In genomic region chr1:182604835-182605164, GRCh38 we compare ENCODE assay signal across 8 cellular contexts. TPM values are rescaled to one million over a fixed set of nuclear protein-coding genes. Genes with fewer than 3 reads are reported as not detected.
A peak's percentile ranks its signal among the peaks of the same experiment; 100 is the strongest.
DNase-seq lines count a peak whose midpoint lies in the region; ATAC-seq, FAIRE-seq and TF ChIP-seq lines count a peak whose summit lies in the region.

No MANE protein-coding gene starts in this region.

- SMC1A ChIA-PET in GM12878 (lab: Charles Lee; ENCODE audit: uncharacterized antibody, unreplicated experiment): interaction anchor here (0.8 to 28.0 kb wide), 10 partner anchors 11 to 182 kb away, joined by 3 to 1145 read pairs (median 8); partner anchors contain the start of gene NPL

- ATAC-seq in GM12878 (no peak), body of pancreas (no peak), GM18867 (IDR thresholded peaks at IDR 0.05; ENCODE audit: unreplicated experiment) (no peak)

- TF ChIP-seq POLR2A in GM12878 (IDR thresholded peaks at IDR 0.05; ENCODE audit: low read depth, low read length) (no peak), body of pancreas (IDR thresholded peaks at IDR 0.05) (no peak)

- DNase-seq in AG04450 (ENCODE audit: low read depth, low spot score): no peak
- no peak for DNase-seq in GM19239 (ENCODE audit: insufficient read length, low spot score)
- DNase-seq in GM12878 (ENCODE audit: low read depth, low spot score): no peak
- no peak for DNase-seq in body of pancreas
- DNase-seq in foreskin melanocyte: no peak
- no peak for DNase-seq in DMS79 treated with DMSO at 0.1 percent for 48 hours (lab: John Stamatoyannopoulos, UW)

- POLR2A ChIA-PET in AG04450 (lab: Yijun Ruan, JAX) (interaction anchor here (1.4 kb wide), 1 partner anchor 10 kb away, joined by 3 read pairs; no protein-coding TSS in a partner anchor), GM12878 (lab: Charles Lee) (interaction anchor here (0.6 to 3.5 kb wide), 15 partner anchors 9 to 213 kb away, joined by 3 to 24 read pairs (median 4); partner anchors contain the start of gene GLUL)

- WGBS in GM12878 (ENCODE audit: insufficient coverage, insufficient replicate concordance, low lambda C conversion rate, missing lambda C conversion rate): 32% methylated on average over 3 of the region's 3 CpGs
- WGBS in body of pancreas, 2 donors: 45 to 52% methylated on average over 3 of the region's 3 CpGs

- H3K9ac ChIP-seq in GM12878 (ENCODE audit: control insufficient read depth, insufficient read depth, low read length): no peak overlapping the region; the same call in 1 of the 2 replicates

- H3K4me3 ChIP-seq in AG04450 (ENCODE audit: low read depth, low read length) (peak overlapping the region; percentile 58), GM12878 (peak overlapping the region; percentile 85; the same call in 1 of the 2 replicates), muscle layer of duodenum (ENCODE audit: low read depth in 1 of 2, low read length in 2 of 2) (peak overlapping the region; percentile 56 to 78), body of pancreas (no peak overlapping the region)

- H3K79me2 ChIP-seq in GM12878 (ENCODE audit: control insufficient read depth, insufficient read depth, low read length): peaks cover 37% of the 10 kb centered on the region

- in situ Hi-C loops in GM12878 (cut with MboI): no loop called here

- TF ChIP-seq EP300 in GM12878 (IDR thresholded peaks at IDR 0.05; ENCODE audit: borderline replicate concordance in 1 of 2, control insufficient read depth in 1 of 2, low read depth in 2 of 2, low read length in 2 of 2): no peak

- H3K36me3 ChIP-seq in GM12878 (ENCODE audit: control insufficient read depth in 2 of 2, insufficient read depth in 2 of 2, low read length in 1 of 2): peaks cover 7 to 15% of the 10 kb centered on the region in 2 experiments; a peak in 3 of 4 replicates
- peaks cover 4 to 5% of the 10 kb centered on the region in 2 donors for H3K36me3 ChIP-seq in muscle layer of duodenum (ENCODE audit: control insufficient read depth in 1 of 2, insufficient read depth in 2 of 2, low read length in 2 of 2)
- no peaks in the 10 kb centered on the region for H3K36me3 ChIP-seq in body of pancreas (replicated peaks in 1 of 2; ENCODE audit: insufficient read depth in 1 of 2, low read depth in 2 of 2)

- H4K20me1 ChIP-seq in GM12878 (ENCODE audit: control insufficient read depth, insufficient read depth): no peaks in the 10 kb centered on the region; the same call in 1 of the 2 replicates

- peak overlapping the region; percentile 83 for H2AFZ ChIP-seq in GM12878 (ENCODE audit: control insufficient read depth, low read depth, low read length)

- H3K4me2 ChIP-seq in GM12878 (ENCODE audit: control insufficient read depth, insufficient read depth): peak overlapping the region; percentile 71

- RAD21 ChIA-PET in GM12878 (lab: Charles Lee; ENCODE audit: unreplicated experiment): interaction anchor here (0.7 to 23.0 kb wide), 15 partner anchors 8 to 186 kb away, joined by 3 to 946 read pairs (median 9); no protein-coding TSS in a partner anchor

- intact Hi-C loops in GM12878 (cut with micrococcal nuclease; ENCODE audit: unreplicated experiment): loop anchor here (1.0 to 5.0 kb wide), 4 partner anchors 12 to 233 kb away; partner anchors contain the start of gene DHX9
- intact Hi-C loops in body of pancreas (cut with DNase I): loop anchor here (5.0 kb wide), 1 partner anchor 178 kb away; no protein-coding TSS in a partner anchor

- H3K9me3 ChIP-seq in AG04450 (ENCODE audit: control insufficient read depth, insufficient read depth, low read length): no peaks in the 10 kb centered on the region; the same call in 1 of the 2 replicates
- no peaks in the 10 kb centered on the region for H3K9me3 ChIP-seq in GM12878 (replicated peaks; ENCODE audit: control insufficient read depth, insufficient read depth, low read length)
- no peaks in the 10 kb centered on the region for H3K9me3 ChIP-seq in muscle layer of duodenum (ENCODE audit: control insufficient read depth in 1 of 2, low read length in 2 of 2)
- H3K9me3 ChIP-seq in body of pancreas: no peaks in the 10 kb centered on the region

- H3K27me3 ChIP-seq in AG04450 (ENCODE audit: control insufficient read depth, insufficient read depth, low read length) (peaks cover 28% of the 10 kb centered on the region), GM12878 (replicated peaks in 1 of 2; ENCODE audit: control insufficient read depth in 2 of 2, insufficient read depth in 2 of 2, low read length in 1 of 2) (no peaks in the 10 kb centered on the region), muscle layer of duodenum (ENCODE audit: low read depth, low read length) (no peaks in the 10 kb centered on the region), body of pancreas (no peaks in the 10 kb centered on the region)

- BruUV-seq in GM12878 (replicated peaks; lab: Mats Ljungman, UMichigan): no TSS peak

- CTCF ChIA-PET in AG04450 (lab: Charles Lee) (interaction anchor here (0.6 to 5.1 kb wide), 5 partner anchors 10 to 459 kb away, joined by 4 to 50 read pairs (median 10); no protein-coding TSS in a partner anchor), GM12878 (lab: Yijun Ruan, JAX) (interaction anchor here (0.9 to 37.4 kb wide), 12 partner anchors 10 to 184 kb away, joined by 3 to 1888 read pairs (median 7); partner anchors contain the start of gene NPL)

- TF ChIP-seq CTCF in AG04450 (IDR thresholded peaks at IDR 0.05; ENCODE audit: low read depth, low read length) (no peak), GM12878 (IDR thresholded peaks at IDR 0.05 in 2 of 3, conservative IDR thresholded peaks at IDR 0.05 in 1 of 3; ENCODE audit: control insufficient read depth in 2 of 3, extremely low read depth in 1 of 3, insufficient read depth in 1 of 3, low read depth in 3 of 3, low read length in 3 of 3) (no peak), body of pancreas (IDR thresholded peaks at IDR 0.05) (no peak)

- peak; percentile 56 for FAIRE-seq in GM19239 (lab: Jason Lieb, UNC)
- no peak for FAIRE-seq in GM12878 (lab: Jason Lieb, UNC)

- H3K27ac ChIP-seq in AG04450 (ENCODE audit: low read depth, low read length): no peak overlapping the region
- no peak overlapping the region for H3K27ac ChIP-seq in GM12878 (ENCODE audit: control insufficient read depth, insufficient read depth)
- H3K27ac ChIP-seq in muscle layer of duodenum (ENCODE audit: low read length): no peak overlapping the region
- no peak overlapping the region for H3K27ac ChIP-seq in body of pancreas

- no peak for TF ChIP-seq RAD21 in GM12878 (IDR thresholded peaks at IDR 0.05; ENCODE audit: insufficient read depth, low read depth, low read length)

- H3K4me1 ChIP-seq in GM12878 (ENCODE audit: control insufficient read depth, insufficient read depth, low read length) (peaks cover 28% of the 10 kb centered on the region), muscle layer of duodenum (ENCODE audit: control insufficient read depth in 1 of 2, insufficient read depth in 2 of 2, low read length in 2 of 2) (peaks cover 0 to 16% of the 10 kb centered on the region in 2 donors), body of pancreas (peaks cover 37% of the 10 kb centered on the region)

TF ChIP-seq in GM12878, 131 proteins besides CTCF, POLR2A, EP300 and RAD21:
- TF ChIP-seq EGR1 (IDR thresholded peaks at IDR 0.05; ENCODE audit: borderline replicate concordance in 1 of 2, low read depth in 2 of 2, low read length in 2 of 2) (no peak), SREBF1 (IDR thresholded peaks at IDR 0.05; ENCODE audit: low read length) (no peak), STAT1 (conservative IDR thresholded peaks at IDR 0.05) (no peak), RELA (IDR thresholded peaks at IDR 0.05; ENCODE audit: borderline replicate concordance, partially characterized antibody) (no peak), GATAD2B (conservative IDR thresholded peaks at IDR 0.05; ENCODE audit: low read depth) (no peak), LARP7 (IDR thresholded peaks at IDR 0.05) (no peak)

RNA-seq across cellular contexts. Expression of gene RGS16, which starts 0.6 kb away (rescaled TPM):
- polyA plus RNA-seq in AG04450 (2011; rRNA removed) (0.10 and 0.11 TPM in 2 replicates), GM12878 (2011; rRNA removed) (31.5 and 43.9 TPM in 2 replicates), GM12878 (2014; fragmentation: Illumina TruSeq; extraction: Trizol) (37.4 and 44.1 TPM in 2 replicates), GM12878 (2014; fragmentation: Nextera tagmentation; extraction: Ambion mirVana) (10 to 100 TPM; 16.4 to 18.5 TPM), GM12878 (2014; rRNA removed) (48.5 and 55.6 TPM in 2 replicates), GM12878 (2016; fragmentation: Nextera tagmentation; extraction: Ambion mirVana) (10 to 100 TPM; 50.3 to 58.2 TPM)
- 0.09 TPM in 2 replicates for polyA minus RNA-seq in AG04450 (2011; rRNA and poly(A)+ RNA removed)
- 15.1 and 16.7 TPM in 2 replicates for total RNA-seq in GM12878 (2013; cell fraction: nucleolus; rRNA removed)
- total RNA-seq in GM12878 (2014; rRNA removed) (44.0 and 45.1 TPM in 2 replicates), GM12878 (2014; rRNA removed; fragmentation: Illumina TruSeq; extraction: Trizol) (37.0 and 37.6 TPM in 2 replicates), GM12878 (2021) (54.9 and 57.1 TPM in 2 replicates), body of pancreas (1 to 10 TPM; 2.6 to 3.9 TPM)
- polyA plus RNA-seq in GM12878 (2011; ENCODE audit: low read depth): 17.7 TPM
- 37.2 and 37.8 TPM in 2 replicates for polyA plus RNA-seq in GM12878 (2011; cell fraction: cytosol; rRNA removed)
- 55.0 and 57.1 TPM in 2 replicates for polyA plus RNA-seq in GM12878 (2011; cell fraction: nucleus; rRNA removed)
- polyA plus RNA-seq in GM12878 (2012): 21.8 and 28.2 TPM in 2 replicates
- 18.3 and 24.9 TPM in 2 replicates for polyA minus RNA-seq in GM12878 (2011; rRNA and poly(A)+ RNA removed)
- 15.9 and 17.0 TPM in 2 replicates for polyA minus RNA-seq in GM12878 (2011; cell fraction: cytosol; rRNA and poly(A)+ RNA removed)
- polyA minus RNA-seq in GM12878 (2011; cell fraction: nucleus; rRNA and poly(A)+ RNA removed): 18.9 and 23.7 TPM in 2 replicates

RNA-seq across cellular contexts. Expression of gene RNASEL, which starts 15.7 kb away (rescaled TPM):
- 4.9 and 6.2 TPM in 2 replicates for polyA plus RNA-seq in AG04450 (2011; rRNA removed)
- 3.4 and 4.6 TPM in 2 replicates for polyA minus RNA-seq in AG04450 (2011; rRNA and poly(A)+ RNA removed)
- 30.0 and 32.5 TPM in 2 replicates for total RNA-seq in GM12878 (2013; cell fraction: nucleolus; rRNA removed)
- 4.3 and 5.4 TPM in 2 replicates for total RNA-seq in GM12878 (2014; rRNA removed)
- total RNA-seq in GM12878 (2014; rRNA removed; fragmentation: Illumina TruSeq; extraction: Trizol): 6.4 and 7.0 TPM in 2 replicates
- 4.4 TPM in 2 replicates for total RNA-seq in GM12878 (2021)
- polyA plus RNA-seq in GM12878 (2011; ENCODE audit: low read depth): 2.4 TPM
- polyA plus RNA-seq in GM12878 (2011; rRNA removed): 10.8 and 14.4 TPM in 2 replicates
- polyA plus RNA-seq in GM12878 (2011; cell fraction: cytosol; rRNA removed): 5.1 and 5.6 TPM in 2 replicates
- polyA plus RNA-seq in GM12878 (2011; cell fraction: nucleus; rRNA removed): 14.1 and 17.4 TPM in 2 replicates
- polyA plus RNA-seq in GM12878 (2012): 2.9 and 5.4 TPM in 2 replicates
- polyA plus RNA-seq in GM12878 (2014; fragmentation: Illumina TruSeq; extraction: Trizol): 6.0 and 8.3 TPM in 2 replicates
- polyA plus RNA-seq in GM12878 (2014; fragmentation: Nextera tagmentation; extraction: Ambion mirVana): 1 to 10 TPM; 3.0 to 3.7 TPM
- 4.0 and 4.7 TPM in 2 replicates for polyA plus RNA-seq in GM12878 (2014; rRNA removed)
- polyA plus RNA-seq in GM12878 (2016; fragmentation: Nextera tagmentation; extraction: Ambion mirVana): 1 to 10 TPM; 5.3 to 6.0 TPM
- 10.1 and 11.4 TPM in 2 replicates for polyA minus RNA-seq in GM12878 (2011; rRNA and poly(A)+ RNA removed)
- 2.5 and 3.2 TPM in 2 replicates for polyA minus RNA-seq in GM12878 (2011; cell fraction: cytosol; rRNA and poly(A)+ RNA removed)
- 8.0 and 8.3 TPM in 2 replicates for polyA minus RNA-seq in GM12878 (2011; cell fraction: nucleus; rRNA and poly(A)+ RNA removed)
- 1 to 10 TPM in 1 of 2 donors, under 1 TPM in 1; 0.33 to 6.0 TPM for total RNA-seq in body of pancreas

Comparison
In these comparisons a context has a peak if more than half of its experiments do, and no peak if none do; other contexts are left out.
1. H3K4me3 ChIP-seq: peak in AG04450 (single experiment), GM12878 (single experiment) and muscle layer of duodenum (2 of 2); none in body of pancreas (0 of 2).